Comparison of ENCODE assay signal across 1 cellular context in genomic region chr5:1521054-1521453, GRCh38.
TF ChIP-seq lines count a peak whose summit lies in the region.

No MANE protein-coding gene starts in this region.

TF ChIP-seq in GM23338, 12 proteins besides CTCF, POLR2A, EP300 and RAD21 (continued from another document):
- TF ChIP-seq ZNF462 (CRISPR knock-in tag; IDR thresholded peaks at IDR 0.05) (no peak), STAT1 (IDR thresholded peaks at IDR 0.05; ENCODE audit: unreplicated experiment) (no peak), ETS1 (IDR thresholded peaks at IDR 0.05) (no peak), CREB1 (CRISPR knock-in tag; IDR thresholded peaks at IDR 0.05; ENCODE audit: low read depth) (no peak), ZNF114 (CRISPR knock-in tag; IDR thresholded peaks at IDR 0.05) (no peak), EZH2 (IDR thresholded peaks at IDR 0.05; ENCODE audit: low read depth, unreplicated experiment) (no peak), POLR2AphosphoS5 (IDR thresholded peaks at IDR 0.05; ENCODE audit: low read depth) (no peak), JUNB (IDR thresholded peaks at IDR 0.05; ENCODE audit: unreplicated experiment) (no peak), EZH2phosphoT487 (IDR thresholded peaks at IDR 0.05; ENCODE audit: unreplicated experiment) (no peak)
